Comparison of ENCODE assay signal across 9 cellular contexts in genomic region chr14:73782623-73783022, GRCh38.
DNase-seq lines count a peak whose midpoint lies in the region; ATAC-seq and TF ChIP-seq lines count a peak whose summit lies in the region.
"Had no signal": no experiment of that assay in that cellular context is flagged by ENCODE, and none has a peak within 500 bp of the region (broad histone marks: within the 10 kb centered on the region; RNA-seq: fewer than 3 reads in every experiment).

No MANE protein-coding gene starts in this region.

- peaks cover 47% of the 10 kb centered on the region for H3K4me1 Mint-ChIP-seq in activated T-helper 17 cell treated with anti-CD3 and anti-CD28 coated beads, Interleukin-2, amount 50 U/mL, for 72 hours
- peaks cover 72% of the 10 kb centered on the region for H3K4me1 Mint-ChIP-seq in stimulated activated naive CD8-positive, alpha-beta T cell treated with anti-CD3 and anti-CD28 coated beads, Interleukin-15, amount 100 ng/mL, for 72 hours

- POLR2A ChIA-PET in IMR-90 (lab: Charles Lee; ENCODE audit: unreplicated experiment) = no interaction called here

- peaks cover 58% of the 10 kb centered on the region for H4K20me1 ChIP-seq in IMR-90 (ENCODE audit: insufficient read depth, low read length)

- peak overlapping the region; percentile 90 for H3K27ac Mint-ChIP-seq in activated T-helper 17 cell treated with anti-CD3 and anti-CD28 coated beads, Interleukin-2, amount 50 U/mL, for 72 hours
- H3K27ac Mint-ChIP-seq in stimulated activated naive CD8-positive, alpha-beta T cell treated with anti-CD3 and anti-CD28 coated beads, Interleukin-15, amount 100 ng/mL, for 72 hours = peak overlapping the region; percentile 79 to 87

- H3K36me3 Mint-ChIP-seq in activated T-helper 17 cell treated with anti-CD3 and anti-CD28 coated beads, Interleukin-2, amount 50 U/mL, for 72 hours (ENCODE audit: low read depth) = peaks cover 56% of the 10 kb centered on the region

- no peak for TF ChIP-seq CTCF in IMR-90 (conservative IDR thresholded peaks at IDR 0.05; ENCODE audit: low read depth, low read length)

- no peak overlapping the region for H2AFZ ChIP-seq in IMR-90 (replicated peaks; ENCODE audit: low read length, poor library complexity)
- no peak overlapping the region for H2AFZ ChIP-seq in mesenchymal stem cell (ENCODE audit: low read depth, low read length)

- 100% methylated on average over 1 of the region's 2 CpGs; no CpG with 5 or more reads in 1 of the 2 experiments for WGBS in IMR-90 (ENCODE audit: extremely low coverage in 2 of 2, insufficient read length in 1 of 2), 2 experiments
- 100% methylated on average over 2 of the region's 2 CpGs for WGBS in mesenchymal stem cell

- H3K18ac ChIP-seq in IMR-90 (ENCODE audit: low read depth, low read length) = no peak overlapping the region
- peak overlapping the region; percentile 35 to 38 for H3K18ac ChIP-seq in mesenchymal stem cell (ENCODE audit: low read depth in 1 of 2, low read length in 2 of 2)

- no TSS peak for BruUV-seq in IMR-90 (replicated peaks; lab: Mats Ljungman, UMichigan)

- no peak overlapping the region for H2BK15ac ChIP-seq in IMR-90 (ENCODE audit: low read depth, low read length)
- H2BK15ac ChIP-seq in mesenchymal stem cell (ENCODE audit: low read depth, poor library complexity, severe bottlenecking) = no peak overlapping the region

- intact Hi-C loops in IMR-90 (cut with micrococcal nuclease) = no loop called here

- no peak overlapping the region for H4K5ac ChIP-seq in IMR-90 (ENCODE audit: low read depth, low read length)

- TF ChIP-seq RAD21 in IMR-90 (IDR thresholded peaks at IDR 0.05; ENCODE audit: low read length) = no peak

- dilution Hi-C loops in IMR-90 (cut with HindIII; ENCODE audit: low sequenced_read_pairs, unreplicated experiment) = no loop called here

- H3K9ac ChIP-seq in IMR-90 (ENCODE audit: low read depth, low read length) (no peak overlapping the region), mesenchymal stem cell (ENCODE audit: low read length) (peak overlapping the region; percentile 96)

- H3K79me1 ChIP-seq in IMR-90 (ENCODE audit: low read depth in 1 of 2, low read length in 2 of 2) = peaks cover 32 to 76% of the 10 kb centered on the region in 2 experiments
- peaks cover 5% of the 10 kb centered on the region for H3K79me1 ChIP-seq in mesenchymal stem cell (replicated peaks; ENCODE audit: low read length, poor library complexity, severe bottlenecking)

- in situ Hi-C loops in IMR-90 (cut with MboI; ENCODE audit: low sequenced_read_pairs) = no loop called here

- H3K9me3 Mint-ChIP-seq in activated T-helper 17 cell treated with anti-CD3 and anti-CD28 coated beads, Interleukin-2, amount 50 U/mL, for 72 hours = no peaks in the 10 kb centered on the region
- H3K9me3 Mint-ChIP-seq in stimulated activated naive CD8-positive, alpha-beta T cell treated with anti-CD3 and anti-CD28 coated beads, Interleukin-15, amount 100 ng/mL, for 72 hours = no peaks in the 10 kb centered on the region

- H3K4me3 ChIP-seq in IMR-90 (ENCODE audit: insufficient read depth, low read depth, low read length) = no peak overlapping the region
- H3K4me3 ChIP-seq in mesenchymal stem cell (ENCODE audit: insufficient read depth in 1 of 2, low read depth in 1 of 2, low read length in 2 of 2) = no peak overlapping the region

- H3K27me3 ChIP-seq in IMR-90 (ENCODE audit: control insufficient read depth, insufficient read depth, low read length) (no peaks in the 10 kb centered on the region), mesenchymal stem cell (ENCODE audit: control insufficient read depth in 1 of 2, insufficient read depth in 1 of 2, low read length in 2 of 2) (no peaks in the 10 kb centered on the region)
- H3K27me3 ChIP-seq: neutrophil had no signal

- H3K4ac ChIP-seq in IMR-90 (ENCODE audit: low read depth, low read length) (no peak overlapping the region), mesenchymal stem cell (ENCODE audit: low read depth in 1 of 2, low read length in 2 of 2) (peak overlapping the region in 1 of 2 experiments; percentile 3)

- H3K9me1 ChIP-seq in IMR-90 (ENCODE audit: insufficient read depth, low read length) = peaks cover 39% of the 10 kb centered on the region

- DNase-seq in IMR-90 (no peak), mesenchymal stem cell (no peak), NCI-H345 treated with DMSO at 0.1 percent for 48 hours (lab: John Stamatoyannopoulos, UW; ENCODE audit: unreplicated experiment) (no peak), kidney glomerular epithelial cell (lab: John Stamatoyannopoulos, UW) (no peak)
- no peak for DNase-seq in stimulated activated naive CD8-positive, alpha-beta T cell treated with anti-CD3 and anti-CD28 coated beads, Interleukin-15, amount 100 ng/mL, for 72 hours
- DNase-seq in activated naive CD4-positive, alpha-beta T cell treated with anti-CD3 and anti-CD28 coated beads, Interleukin-2, amount 50 U/mL, for 16 hours = no peak
- DNase-seq: NCI-H524 had no signal

- peak overlapping the region in 1 of 2 experiments; percentile 27 for H2BK12ac ChIP-seq in mesenchymal stem cell (ENCODE audit: low read length in 2 of 2)

- peak overlapping the region; percentile 53; the same call in 1 of the 2 replicates for H3K14ac ChIP-seq in IMR-90 (replicated peaks; ENCODE audit: low read depth, low read length)
- no peak overlapping the region for H3K14ac ChIP-seq in mesenchymal stem cell (ENCODE audit: low read length in 2 of 2)

- H3K27ac ChIP-seq in IMR-90 (ENCODE audit: insufficient read depth, low read length) (no peak overlapping the region), mesenchymal stem cell (ENCODE audit: low read length, poor library complexity, severe bottlenecking) (peak overlapping the region; percentile 1)
- H3K27ac ChIP-seq: neutrophil had no signal

- H3K56ac ChIP-seq in IMR-90 (ENCODE audit: extremely low read depth, insufficient read depth, low read length) = no peak overlapping the region

- H2AK5ac ChIP-seq in IMR-90 (ENCODE audit: low read depth, low read length) = peak overlapping the region; percentile 20; the same call in 1 of the 2 replicates
- H2AK5ac ChIP-seq in mesenchymal stem cell (ENCODE audit: low read length, severe bottlenecking) = peak overlapping the region; percentile 94

- H3K4me1 ChIP-seq in IMR-90 (ENCODE audit: control insufficient read depth, insufficient read depth, low read length) = peaks cover 22% of the 10 kb centered on the region
- H3K4me1 ChIP-seq in mesenchymal stem cell (ENCODE audit: control insufficient read depth, insufficient read depth, low read depth, low read length) = peaks cover 28% of the 10 kb centered on the region

- no peak overlapping the region for H2BK5ac ChIP-seq in IMR-90 (ENCODE audit: low read depth, low read length, poor library complexity, severe bottlenecking)
- no peak overlapping the region for H2BK5ac ChIP-seq in mesenchymal stem cell (ENCODE audit: low read depth, low read length, poor library complexity, severe bottlenecking)

- TF ChIP-seq POLR2A in IMR-90 (IDR thresholded peaks at IDR 0.05; ENCODE audit: low read depth, low read length) = no peak

- H3K36me3 ChIP-seq in IMR-90 (ENCODE audit: control insufficient read depth, insufficient read depth, low read length) (no peaks in the 10 kb centered on the region), mesenchymal stem cell (ENCODE audit: control insufficient read depth in 1 of 2, insufficient read depth in 2 of 2, low read depth in 1 of 2, low read length in 2 of 2) (peaks cover 3 to 4% of the 10 kb centered on the region in 2 experiments)
- H3K36me3 ChIP-seq: neutrophil had no signal

- no peak overlapping the region for H2BK20ac ChIP-seq in IMR-90 (ENCODE audit: low read depth, low read length)

- H3K4me2 ChIP-seq in IMR-90 (ENCODE audit: low read depth, low read length) (no peak overlapping the region; the same call in 1 of the 2 replicates), mesenchymal stem cell (ENCODE audit: low read length, poor library complexity, severe bottlenecking) (no peak overlapping the region)

- CTCF ChIA-PET in IMR-90 (lab: Yijun Ruan, JAX) = no interaction called here

- H4K91ac ChIP-seq in IMR-90 (ENCODE audit: insufficient read depth, low read depth, low read length) (no peak overlapping the region), mesenchymal stem cell (ENCODE audit: low read length) (no peak overlapping the region)

- H3K9me3 ChIP-seq in IMR-90 (ENCODE audit: control insufficient read depth, insufficient read depth, low read length) (no peaks in the 10 kb centered on the region), mesenchymal stem cell (ENCODE audit: control insufficient read depth, low read length) (no peaks in the 10 kb centered on the region)
- H3K9me3 ChIP-seq: neutrophil had no signal

- H4K8ac ChIP-seq in IMR-90 (ENCODE audit: low read depth in 2 of 2, low read length in 2 of 2) (no peak overlapping the region), mesenchymal stem cell (ENCODE audit: low read length) (no peak overlapping the region)

- no peak for ATAC-seq in IMR-90 (ENCODE audit: low read depth)
- ATAC-seq in activated T-helper 17 cell treated with anti-CD3 and anti-CD28 coated beads, Interleukin-2, amount 50 U/mL, for 72 hours (replicated peaks) = no peak
- no peak for ATAC-seq in stimulated activated naive CD8-positive, alpha-beta T cell treated with anti-CD3 and anti-CD28 coated beads, Interleukin-15, amount 100 ng/mL, for 72 hours

- H2AK9ac ChIP-seq in IMR-90 (replicated peaks; ENCODE audit: low read depth, low read length, poor library complexity) = no peak overlapping the region

- no peaks in the 10 kb centered on the region for H3K27me3 Mint-ChIP-seq in activated T-helper 17 cell treated with anti-CD3 and anti-CD28 coated beads, Interleukin-2, amount 50 U/mL, for 72 hours
- H3K27me3 Mint-ChIP-seq in stimulated activated naive CD8-positive, alpha-beta T cell treated with anti-CD3 and anti-CD28 coated beads, Interleukin-15, amount 100 ng/mL, for 72 hours = no peaks in the 10 kb centered on the region

- H2BK120ac ChIP-seq in IMR-90 (ENCODE audit: low read depth, low read length) (no peak overlapping the region), mesenchymal stem cell (ENCODE audit: low read depth, low read length) (peak overlapping the region; percentile 56)

- H3K4me3 Mint-ChIP-seq in activated T-helper 17 cell treated with anti-CD3 and anti-CD28 coated beads, Interleukin-2, amount 50 U/mL, for 72 hours = peak overlapping the region; percentile 96
- peak overlapping the region; percentile 78 to 93 for H3K4me3 Mint-ChIP-seq in stimulated activated naive CD8-positive, alpha-beta T cell treated with anti-CD3 and anti-CD28 coated beads, Interleukin-15, amount 100 ng/mL, for 72 hours

- H3K23ac ChIP-seq in IMR-90 (ENCODE audit: low read depth, low read length) (peak overlapping the region; percentile 50; the same call in 1 of the 2 replicates), mesenchymal stem cell (ENCODE audit: low read length in 2 of 2) (no peak overlapping the region)

TF ChIP-seq in IMR-90, 13 proteins besides CTCF, POLR2A, EP300 and RAD21 (continues in another document):
- TF ChIP-seq NFE2L2 (IDR thresholded peaks at IDR 0.05; ENCODE audit: low read depth, low read length) (no peak), MAZ (IDR thresholded peaks at IDR 0.05; ENCODE audit: borderline replicate concordance, low read depth, low read length) (no peak), RFX5 (IDR thresholded peaks at IDR 0.05; ENCODE audit: low read depth, low read length) (no peak)
